Comparison of ENCODE assay signal across 5 cellular contexts in the genomic region with DNA sequence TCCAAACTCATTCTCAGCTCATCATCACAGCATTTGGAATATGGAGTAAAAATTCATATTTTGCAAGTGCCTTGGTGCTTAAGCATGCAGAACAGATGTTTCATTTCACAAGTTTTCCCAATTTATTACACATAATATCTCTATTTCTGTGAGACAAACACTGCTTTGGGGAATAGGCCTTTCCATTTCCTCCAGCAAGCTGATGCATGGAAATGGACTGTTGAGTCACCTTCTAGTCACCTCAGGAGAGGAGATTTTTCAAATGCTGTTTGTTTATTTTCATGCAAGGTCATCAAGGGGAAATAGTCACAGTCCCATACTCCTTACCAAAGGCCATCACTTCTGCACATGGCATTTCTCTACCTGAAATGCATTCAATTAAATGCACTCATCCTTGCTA. TPM values are rescaled to one million over a fixed set of nuclear protein-coding genes. Genes with fewer than 3 reads are reported as not detected.
"Had no signal": no experiment of that assay in that cellular context is flagged by ENCODE, and none has a peak within 500 bp of the region (broad histone marks: within the 10 kb centered on the region; RNA-seq: fewer than 3 reads in every experiment).

No MANE protein-coding gene starts in this region.

RNA-seq across cellular contexts. Expression of a gene that starts 48.5 kb away (rescaled TPM):
- total RNA-seq: activated naive CD4-positive, alpha-beta T cell treated with anti-CD3 and anti-CD28 coated beads, Interleukin-2, amount 50 U/mL, for 72 hours; activated T-cell treated with anti-CD3 and anti-CD28 coated beads, Interleukin-2, amount 50 U/mL, for 72 hours; ascending aorta; cardiac septum; esophagus muscularis mucosa had no signal
